In genomic region chr3:194396897-194397756, GRCh38 we compare ENCODE assay signal across 1 cellular context.
TF ChIP-seq lines count a peak whose summit lies in the region.

No MANE protein-coding gene starts in this region.

TF ChIP-seq in HepG2, 621 proteins besides CTCF, POLR2A, EP300 and RAD21 (continued from another document):
- no peak for TF ChIP-seq PRDM10 (CRISPR knock-in tag; IDR thresholded peaks at IDR 0.05; ENCODE audit: low read depth)
- TF ChIP-seq, protein P1, sequence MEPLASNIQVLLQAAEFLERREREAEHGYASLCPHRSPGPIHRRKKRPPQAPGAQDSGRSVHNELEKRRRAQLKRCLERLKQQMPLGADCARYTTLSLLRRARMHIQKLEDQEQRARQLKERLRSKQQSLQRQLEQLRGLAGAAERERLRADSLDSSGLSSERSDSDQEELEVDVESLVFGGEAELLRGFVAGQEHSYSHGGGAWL (CRISPR knock-in tag; IDR thresholded peaks at IDR 0.05) = no peak
- TF ChIP-seq, protein P2, sequence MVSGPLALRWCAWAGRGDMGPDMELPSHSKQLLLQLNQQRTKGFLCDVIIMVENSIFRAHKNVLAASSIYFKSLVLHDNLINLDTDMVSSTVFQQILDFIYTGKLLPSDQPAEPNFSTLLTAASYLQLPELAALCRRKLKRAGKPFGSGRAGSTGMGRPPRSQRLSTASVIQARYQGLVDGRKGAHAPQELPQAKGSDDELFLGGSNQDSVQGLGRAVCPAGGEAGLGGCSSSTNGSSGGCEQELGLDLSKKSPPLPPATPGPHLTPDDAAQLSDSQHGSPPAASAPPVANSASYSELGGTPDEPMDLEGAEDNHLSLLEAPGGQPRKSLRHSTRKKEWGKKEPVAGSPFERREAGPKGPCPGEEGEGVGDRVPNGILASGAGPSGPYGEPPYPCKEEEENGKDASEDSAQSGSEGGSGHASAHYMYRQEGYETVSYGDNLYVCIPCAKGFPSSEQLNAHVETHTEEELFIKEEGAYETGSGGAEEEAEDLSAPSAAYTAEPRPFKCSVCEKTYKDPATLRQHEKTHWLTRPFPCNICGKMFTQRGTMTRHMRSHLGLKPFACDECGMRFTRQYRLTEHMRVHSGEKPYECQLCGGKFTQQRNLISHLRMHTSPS (CRISPR knock-in tag; IDR thresholded peaks at IDR 0.05; ENCODE audit: low read depth) = no peak
- no peak for TF ChIP-seq HCFC1 (IDR thresholded peaks at IDR 0.05; ENCODE audit: low read depth, low read length)
- no peak for TF ChIP-seq SETDB1 (CRISPR knock-in tag; IDR thresholded peaks at IDR 0.05; ENCODE audit: borderline replicate concordance)
- TF ChIP-seq, protein P3, sequence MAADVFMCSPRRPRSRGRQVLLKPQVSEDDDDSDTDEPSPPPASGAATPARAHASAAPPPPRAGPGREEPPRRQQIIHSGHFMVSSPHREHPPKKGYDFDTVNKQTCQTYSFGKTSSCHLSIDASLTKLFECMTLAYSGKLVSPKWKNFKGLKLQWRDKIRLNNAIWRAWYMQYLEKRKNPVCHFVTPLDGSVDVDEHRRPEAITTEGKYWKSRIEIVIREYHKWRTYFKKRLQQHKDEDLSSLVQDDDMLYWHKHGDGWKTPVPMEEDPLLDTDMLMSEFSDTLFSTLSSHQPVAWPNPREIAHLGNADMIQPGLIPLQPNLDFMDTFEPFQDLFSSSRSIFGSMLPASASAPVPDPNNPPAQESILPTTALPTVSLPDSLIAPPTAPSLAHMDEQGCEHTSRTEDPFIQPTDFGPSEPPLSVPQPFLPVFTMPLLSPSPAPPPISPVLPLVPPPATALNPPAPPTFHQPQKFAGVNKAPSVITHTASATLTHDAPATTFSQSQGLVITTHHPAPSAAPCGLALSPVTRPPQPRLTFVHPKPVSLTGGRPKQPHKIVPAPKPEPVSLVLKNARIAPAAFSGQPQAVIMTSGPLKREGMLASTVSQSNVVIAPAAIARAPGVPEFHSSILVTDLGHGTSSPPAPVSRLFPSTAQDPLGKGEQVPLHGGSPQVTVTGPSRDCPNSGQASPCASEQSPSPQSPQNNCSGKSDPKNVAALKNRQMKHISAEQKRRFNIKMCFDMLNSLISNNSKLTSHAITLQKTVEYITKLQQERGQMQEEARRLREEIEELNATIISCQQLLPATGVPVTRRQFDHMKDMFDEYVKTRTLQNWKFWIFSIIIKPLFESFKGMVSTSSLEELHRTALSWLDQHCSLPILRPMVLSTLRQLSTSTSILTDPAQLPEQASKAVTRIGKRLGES (CRISPR knock-in tag; IDR thresholded peaks at IDR 0.05; ENCODE audit: borderline replicate concordance) = no peak
- TF ChIP-seq ZHX1 (CRISPR knock-in tag; IDR thresholded peaks at IDR 0.05; ENCODE audit: low read depth) = peak; percentile 72; the same call in 1 of the 2 replicates
- TF ChIP-seq ZNF678 (CRISPR knock-in tag; IDR thresholded peaks at IDR 0.05) = no peak
- TF ChIP-seq BORCS8-MEF2B (CRISPR knock-in tag; IDR thresholded peaks at IDR 0.05) = no peak
- TF ChIP-seq RXRA (CRISPR knock-in tag; IDR thresholded peaks at IDR 0.05) = peak; percentile 20; the same call in 1 of the 2 replicates
- TF ChIP-seq, protein P4, sequence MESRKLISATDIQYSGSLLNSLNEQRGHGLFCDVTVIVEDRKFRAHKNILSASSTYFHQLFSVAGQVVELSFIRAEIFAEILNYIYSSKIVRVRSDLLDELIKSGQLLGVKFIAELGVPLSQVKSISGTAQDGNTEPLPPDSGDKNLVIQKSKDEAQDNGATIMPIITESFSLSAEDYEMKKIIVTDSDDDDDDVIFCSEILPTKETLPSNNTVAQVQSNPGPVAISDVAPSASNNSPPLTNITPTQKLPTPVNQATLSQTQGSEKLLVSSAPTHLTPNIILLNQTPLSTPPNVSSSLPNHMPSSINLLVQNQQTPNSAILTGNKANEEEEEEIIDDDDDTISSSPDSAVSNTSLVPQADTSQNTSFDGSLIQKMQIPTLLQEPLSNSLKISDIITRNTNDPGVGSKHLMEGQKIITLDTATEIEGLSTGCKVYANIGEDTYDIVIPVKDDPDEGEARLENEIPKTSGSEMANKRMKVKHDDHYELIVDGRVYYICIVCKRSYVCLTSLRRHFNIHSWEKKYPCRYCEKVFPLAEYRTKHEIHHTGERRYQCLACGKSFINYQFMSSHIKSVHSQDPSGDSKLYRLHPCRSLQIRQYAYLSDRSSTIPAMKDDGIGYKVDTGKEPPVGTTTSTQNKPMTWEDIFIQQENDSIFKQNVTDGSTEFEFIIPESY (CRISPR knock-in tag; IDR thresholded peaks at IDR 0.05) = peak; percentile 77; the same call in 1 of the 2 replicates
- TF ChIP-seq MATR3 (CRISPR knock-in tag; IDR thresholded peaks at IDR 0.05) = no peak
- TF ChIP-seq MAZ (IDR thresholded peaks at IDR 0.05; ENCODE audit: borderline replicate concordance, low read depth, low read length) = no peak
- no peak for TF ChIP-seq MAZ (CRISPR knock-in tag; IDR thresholded peaks at IDR 0.05; ENCODE audit: low read depth)
- TF ChIP-seq YEATS4 (CRISPR knock-in tag; IDR thresholded peaks at IDR 0.05; ENCODE audit: borderline replicate concordance) = 0 out of 2 replicates have a peak, but pooled peaks have one; percentile 19
- peak; percentile 49; the same call in 1 of the 2 replicates for TF ChIP-seq KDM5B (CRISPR knock-in tag; IDR thresholded peaks at IDR 0.05; ENCODE audit: borderline replicate concordance)
- TF ChIP-seq CC2D1A (CRISPR knock-in tag; IDR thresholded peaks at IDR 0.05) = no peak
- TF ChIP-seq ZSCAN20 (CRISPR knock-in tag; IDR thresholded peaks at IDR 0.05; ENCODE audit: borderline replicate concordance) = 0 out of 2 replicates have a peak, but pooled peaks have one; percentile 15
